30 cellular contexts compared by ENCODE assay signal in genomic region chr6:156033598-156033997, GRCh38.
"Had no signal": no experiment of that assay in that cellular context is flagged by ENCODE, and none has a peak within 500 bp of the region (broad histone marks: within the 10 kb centered on the region; RNA-seq: fewer than 3 reads in every experiment).

No MANE protein-coding gene starts in this region.

- H3K4me1 Mint-ChIP-seq: activated CD4-positive, alpha-beta T cell treated with anti-CD3 and anti-CD28 coated beads, Interleukin-2, amount 10 ng/mL, durations not matched to agents 24 days and 14 days had no signal

- DNase-seq: activated CD4-positive, alpha-beta T cell treated with anti-CD3 and anti-CD28 coated beads, Interleukin-2, amount 10 ng/mL, durations not matched to agents 24 days and 14 days; activated CD4-positive, alpha-beta T cell treated with anti-CD3 and anti-CD28 coated beads, Interleukin-2, amount 50 U/mL, for 4 hours; activated CD8-positive, alpha-beta T cell treated with anti-CD3 and anti-CD28 coated beads, Interleukin-2, amount 10 ng/mL, durations not matched to agents 7 days and 5 days; activated gamma-delta T cell; activated naive CD4-positive, alpha-beta T cell treated with anti-CD3 and anti-CD28 coated beads for 36 hours; activated T-cell treated with anti-CD3 and anti-CD28 coated beads, Interleukin-2, amount 50 U/mL, for 24 hours; adrenal gland; body of pancreas; MM.1S; MV-4-11; NCI-H1092; NCI-H1417 treated with DMSO at 0.1 percent for 48 hours; NCI-H187 treated with DMSO at 0.1 percent for 48 hours; NCI-H2081; NCI-H2171; NCI-H510A; NCI-H526; NCI-H82; PC-3; Peyer's patch; RPMI8226; SHP77 treated with DMSO at 0.1 percent for 48 hours; T1000; WERI-Rb-1 had no signal

- H3K4me3 ChIP-seq: adrenal gland, body of pancreas, breast epithelium, Peyer's patch, SJSA1 had no signal

- H3K36me3 ChIP-seq: adrenal gland, breast epithelium, Peyer's patch, SJSA1, WERI-Rb-1 had no signal

- ATAC-seq: activated CD8-positive, alpha-beta T cell treated with anti-CD3 and anti-CD28 coated beads, Interleukin-2, amount 10 ng/mL, durations not matched to agents 7 days and 5 days; activated naive CD4-positive, alpha-beta T cell treated with anti-CD3 and anti-CD28 coated beads, Interleukin-2, amount 50 U/mL, for 72 hours; body of pancreas; PC-3 had no signal

- H3K9me3 ChIP-seq: SJSA1 had no signal

- H3K27ac ChIP-seq: adrenal gland, body of pancreas, breast epithelium, KMS-11, Peyer's patch, SJSA1, WERI-Rb-1 had no signal

- H3K9ac ChIP-seq: KMS-11 had no signal

- H3K4me1 ChIP-seq: adrenal gland, body of pancreas, breast epithelium, Peyer's patch, SJSA1 had no signal

- H3K4me3 Mint-ChIP-seq: activated CD4-positive, alpha-beta T cell treated with anti-CD3 and anti-CD28 coated beads, Interleukin-2, amount 10 ng/mL, durations not matched to agents 24 days and 14 days; activated CD8-positive, alpha-beta T cell treated with anti-CD3 and anti-CD28 coated beads, Interleukin-2, amount 10 ng/mL, durations not matched to agents 7 days and 5 days; activated naive CD4-positive, alpha-beta T cell treated with anti-CD3 and anti-CD28 coated beads for 36 hours; activated T-cell treated with anti-CD3 and anti-CD28 coated beads, Interleukin-2, amount 50 U/mL, for 24 hours had no signal

- H3K27ac Mint-ChIP-seq: activated CD4-positive, alpha-beta T cell treated with anti-CD3 and anti-CD28 coated beads, Interleukin-2, amount 10 ng/mL, durations not matched to agents 24 days and 14 days; activated CD8-positive, alpha-beta T cell treated with anti-CD3 and anti-CD28 coated beads, Interleukin-2, amount 10 ng/mL, durations not matched to agents 7 days and 5 days; activated naive CD4-positive, alpha-beta T cell treated with anti-CD3 and anti-CD28 coated beads for 36 hours; activated naive CD4-positive, alpha-beta T cell treated with anti-CD3 and anti-CD28 coated beads, Interleukin-2, amount 50 U/mL, for 72 hours; activated T-cell treated with anti-CD3 and anti-CD28 coated beads, Interleukin-2, amount 50 U/mL, for 24 hours; activated T-helper 2 cell treated with anti-CD3 and anti-CD28 coated beads, Interferon-gamma antibody, Interleukin-2, Interleukin-4, amounts not matched to agents 10 μg/mL and 5 μg/mL and 100 μg/mL, durations not matched to agents 14 hours and 24 hours and 36 hours had no signal

- H3K27me3 Mint-ChIP-seq: activated CD4-positive, alpha-beta T cell treated with anti-CD3 and anti-CD28 coated beads, Interleukin-2, amount 10 ng/mL, durations not matched to agents 24 days and 14 days; activated T-cell treated with anti-CD3 and anti-CD28 coated beads, Interleukin-2, amount 50 U/mL, for 24 hours had no signal

- H3K4me2 ChIP-seq: KMS-11 had no signal

- FAIRE-seq: astrocyte had no signal

- H3K27me3 ChIP-seq: adrenal gland, body of pancreas, breast epithelium, Peyer's patch, SJSA1 had no signal
